8 cellular contexts compared by ENCODE assay signal in the genomic region with DNA sequence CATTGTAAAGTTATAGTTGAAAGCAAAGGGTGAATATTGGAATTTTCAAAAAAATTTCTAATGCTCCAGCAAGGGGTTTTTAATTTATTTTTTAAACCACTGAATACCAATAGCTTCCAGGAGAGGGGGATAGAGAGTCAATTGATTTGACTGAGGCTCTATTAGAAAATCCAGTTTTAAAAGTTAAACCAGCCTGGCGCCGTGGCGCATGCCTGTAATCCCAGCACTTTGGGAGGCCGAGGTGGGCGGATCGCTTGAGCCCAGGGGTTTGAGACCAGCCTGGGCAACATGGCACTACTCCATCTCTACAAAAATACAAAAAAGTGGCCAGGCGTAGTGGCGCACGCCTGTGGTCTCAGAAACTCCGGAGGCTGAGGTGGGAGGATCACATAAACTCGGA.
A peak's percentile ranks its signal among the peaks of the same experiment; 100 is the strongest.
DNase-seq lines count a peak whose midpoint lies in the region; ATAC-seq, FAIRE-seq and TF ChIP-seq lines count a peak whose summit lies in the region.

No MANE protein-coding gene starts in this region.

- no peak for TF ChIP-seq POLR2A in GM12892 (IDR thresholded peaks at IDR 0.05; ENCODE audit: low read depth, low read length)

- no peak overlapping the region for H3K4me3 ChIP-seq in coronary artery

- peak; percentile 9 to 22 for DNase-seq in NCI-H2081 (lab: John Stamatoyannopoulos, UW)
- no peak for DNase-seq in NCI-H2081 treated with DMSO at 0.1 percent for 48 hours (lab: John Stamatoyannopoulos, UW)
- peak; percentile 21 for DNase-seq in NCI-H2029 (lab: John Stamatoyannopoulos, UW)
- no peak for DNase-seq in coronary artery (ENCODE audit: low spot score)
- peak; percentile 17 for DNase-seq in midbrain (lab: John Stamatoyannopoulos, UW)
- no peak for DNase-seq in GM12892 (ENCODE audit: insufficient read length)
- no peak for DNase-seq in activated gamma-delta T cell treated with Interleukin-2 at 50 U/mL for 16 hours

- H3K27ac ChIP-seq in coronary artery, result no peak overlapping the region

- no peak for ATAC-seq in GM18907 (IDR thresholded peaks at IDR 0.05; ENCODE audit: unreplicated experiment)

- FAIRE-seq in GM12892 (lab: Jason Lieb, UNC), result no peak

- peak; percentile 62 for TF ChIP-seq CTCF in coronary artery (IDR thresholded peaks at IDR 0.05)

Comparison
In these comparisons a context has a peak if more than half of its experiments do, and no peak if none do; other contexts are left out.
1. DNase-seq: peak in NCI-H2081 (2 of 2), NCI-H2029 (single experiment) and midbrain (single experiment); none in NCI-H2081 treated with DMSO at 0.1 percent for 48 hours (single experiment), coronary artery (single experiment), GM12892 (single experiment) and activated gamma-delta T cell treated with Interleukin-2 at 50 U/mL for 16 hours (single experiment).